1 cellular context compared by ENCODE assay signal in genomic region chr4:139083533-139084424, GRCh38.
TF ChIP-seq lines count a peak whose summit lies in the region.

No MANE protein-coding gene starts in this region.

TF ChIP-seq in K562, 482 proteins besides CTCF, POLR2A, EP300 and RAD21 (continued from another document and continues in another):
- TF ChIP-seq HCFC1 (IDR thresholded peaks at IDR 0.05; ENCODE audit: low read depth, low read length) (peak; percentile 55), ZNF184 (CRISPR knock-in tag; IDR thresholded peaks at IDR 0.05) (no peak), PKNOX1 (IDR thresholded peaks at IDR 0.05) (no peak), KLF10 (CRISPR knock-in tag; IDR thresholded peaks at IDR 0.05) (no peak), C11orf30 (IDR thresholded peaks at IDR 0.05; ENCODE audit: low read depth) (0 out of 2 replicates have a peak, but pooled peaks have one; percentile 15), SP1 (CRISPR knock-in tag; IDR thresholded peaks at IDR 0.05) (peak; percentile 55; the same call in 1 of the 2 replicates), DNMT1 (IDR thresholded peaks at IDR 0.05) (peak; percentile 82; the same call in 1 of the 2 replicates), HINFP (tag; conservative IDR thresholded peaks at IDR 0.05; ENCODE audit: low read depth) (no peak), POU5F1 (IDR thresholded peaks at IDR 0.05; ENCODE audit: borderline replicate concordance, low read depth, low read length, partially characterized antibody) (no peak), EWSR1 (IDR thresholded peaks at IDR 0.05; ENCODE audit: borderline replicate concordance, low read depth, partially characterized antibody) (no peak), ZNF174 (CRISPR knock-in tag; IDR thresholded peaks at IDR 0.05) (no peak), ZBTB7A (IDR thresholded peaks at IDR 0.05; ENCODE audit: borderline replicate concordance, control insufficient read depth, low read depth, low read length) (peak; percentile 84; the same call in 1 of the 2 replicates), SUPT5H (IDR thresholded peaks at IDR 0.05) (peak; percentile 80), CXXC5 (CRISPR knock-in tag; IDR thresholded peaks at IDR 0.05) (peak; percentile 96), AFF1 (IDR thresholded peaks at IDR 0.05; ENCODE audit: low read depth in 1 of 2, partially characterized antibody in 2 of 2) (peak in 1 of 2 experiments; percentile 78), ZNF766 (CRISPR knock-in tag; conservative IDR thresholded peaks at IDR 0.05) (peak; percentile 42; the same call in 1 of the 2 replicates), DDX20 (tag; IDR thresholded peaks at IDR 0.05; ENCODE audit: low read depth) (no peak), RBBP5 (IDR thresholded peaks at IDR 0.05; ENCODE audit: borderline replicate concordance, insufficient read depth, low read length, poor library complexity, severe bottlenecking) (peak; percentile 55), SRSF9 (IDR thresholded peaks at IDR 0.05; ENCODE audit: borderline replicate concordance, low read depth, low read length) (no peak), YBX1 (IDR thresholded peaks at IDR 0.05) (no peak), TOE1 (IDR thresholded peaks at IDR 0.05; ENCODE audit: borderline replicate concordance) (peak; percentile 22; the same call in 1 of the 2 replicates), TOE1 (CRISPR knock-in tag; IDR thresholded peaks at IDR 0.05; ENCODE audit: borderline replicate concordance, low read depth) (no peak), ASH1L (IDR thresholded peaks at IDR 0.05; ENCODE audit: borderline replicate concordance, low read depth, partially characterized antibody) (peak; percentile 49), GTF2F1 (IDR thresholded peaks at IDR 0.05; ENCODE audit: low read depth, low read length) (0 out of 2 replicates have a peak, but pooled peaks have one; percentile 26), ZNF589 (CRISPR knock-in tag; IDR thresholded peaks at IDR 0.05; ENCODE audit: low read depth) (peak; percentile 51; the same call in 1 of the 2 replicates), POLR2AphosphoS5 (IDR thresholded peaks at IDR 0.05; ENCODE audit: control insufficient read depth, insufficient read depth, low read depth, low read length) (peak; percentile 65; the same call in 1 of the 2 replicates), KDM4B (IDR thresholded peaks at IDR 0.05; ENCODE audit: borderline replicate concordance in 2 of 2, low read depth in 1 of 2) (peak in 1 of 2 experiments; percentile 45; a peak in 1 of 4 replicates), NCOR1 (IDR thresholded peaks at IDR 0.05) (peak; percentile 12; the same call in 1 of the 2 replicates), MNT (conservative IDR thresholded peaks at IDR 0.05) (peak; percentile 44 to 71), CGGBP1 (CRISPR knock-in tag; IDR thresholded peaks at IDR 0.05) (no peak), ZBTB12 (CRISPR knock-in tag; IDR thresholded peaks at IDR 0.05) (no peak), CBFB (CRISPR knock-in tag; IDR thresholded peaks at IDR 0.05) (no peak), ARID3A (IDR thresholded peaks at IDR 0.05; ENCODE audit: borderline replicate concordance, low read depth, low read length) (no peak), BHLHE40 (IDR thresholded peaks at IDR 0.05; ENCODE audit: low read length) (0 out of 2 replicates have a peak, but pooled peaks have one; percentile 55), KDM2B (CRISPR knock-in tag; IDR thresholded peaks at IDR 0.05) (0 out of 2 replicates have a peak, but pooled peaks have one; percentile 11), CSDE1 (IDR thresholded peaks at IDR 0.05) (no peak), PML (IDR thresholded peaks at IDR 0.05; ENCODE audit: low read length) (peak; percentile 52; the same call in 1 of the 2 replicates), TCF7 (IDR thresholded peaks at IDR 0.05; ENCODE audit: borderline replicate concordance) (no peak), PCBP2 (IDR thresholded peaks at IDR 0.05; ENCODE audit: low read depth, low read length, poor library complexity, severe bottlenecking) (no peak), PHTF2 (CRISPR knock-in tag; IDR thresholded peaks at IDR 0.05) (no peak), KLF6 (CRISPR knock-in tag; IDR thresholded peaks at IDR 0.05; ENCODE audit: borderline replicate concordance) (no peak), ZBTB5 (IDR thresholded peaks at IDR 0.05) (peak; percentile 20; the same call in 1 of the 2 replicates), E4F1 (CRISPR knock-in tag; IDR thresholded peaks at IDR 0.05; ENCODE audit: borderline replicate concordance) (no peak), NR2C2 (CRISPR knock-in tag; IDR thresholded peaks at IDR 0.05) (peak; percentile 78; the same call in 1 of the 2 replicates), NR2C2 (tag; IDR thresholded peaks at IDR 0.05) (no peak), CBX1 (IDR thresholded peaks at IDR 0.05; ENCODE audit: low read depth) (peak; percentile 75), FOXO4 (CRISPR knock-in tag; IDR thresholded peaks at IDR 0.05) (no peak)
